Comparison of ENCODE assay signal across 8 cellular contexts in the genomic region with DNA sequence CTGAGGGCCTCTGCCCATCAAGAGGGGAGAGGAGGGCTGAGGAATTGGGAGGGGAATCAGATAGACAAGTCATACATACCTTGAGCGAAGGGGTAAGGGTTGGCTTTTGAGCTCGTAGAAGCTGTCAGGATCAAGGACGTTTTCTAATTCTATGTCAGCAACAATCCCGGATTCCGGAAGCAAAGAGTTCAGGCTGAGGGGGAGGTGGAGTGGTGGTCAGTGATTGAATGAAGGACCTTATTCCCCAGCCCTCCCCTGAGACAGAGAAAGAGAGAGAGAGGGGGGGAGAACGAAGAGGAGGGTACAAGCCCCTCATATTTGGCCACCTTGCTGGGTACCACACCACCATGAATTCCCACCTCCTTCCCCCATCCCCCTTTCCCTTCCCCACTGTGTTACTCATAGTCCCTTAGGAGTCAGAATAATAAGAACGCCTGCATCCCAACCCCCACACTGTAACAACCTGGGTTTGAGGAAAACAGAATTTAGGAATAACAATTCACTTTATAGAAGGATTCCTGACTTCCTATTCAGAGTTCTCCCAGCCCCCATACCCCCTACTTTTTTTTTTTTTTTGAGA. TPM values are rescaled to one million over a fixed set of nuclear protein-coding genes. Genes with fewer than 3 reads are reported as not detected.
DNase-seq lines count a peak whose midpoint lies in the region; ATAC-seq and TF ChIP-seq lines count a peak whose summit lies in the region.

No MANE protein-coding gene starts in this region.

- peaks cover 39% of the 10 kb centered on the region for H3K4me1 Mint-ChIP-seq in activated T-helper 1 cell treated with anti-CD3 and anti-CD28 coated beads, Interleukin-12 subunit alpha, Interleukin-12 subunit beta, Interleukin-2, Interleukin-4 antibody, amounts not matched to agents 30 ng/mL and 10 ng/mL and 1 ng/mL, durations not matched to agents 14 hours and 24 hours and 36 hours (ENCODE audit: low read depth)
- peaks cover 36% of the 10 kb centered on the region for H3K4me1 Mint-ChIP-seq in stimulated activated memory B cell treated with anti-CD40 and anti-IgM and Interleukin-4, amounts not matched to agents 10 μg/mL and 1 μg/mL and 100 μg/mL, for 72 hours

- no peaks in the 10 kb centered on the region for H3K27me3 Mint-ChIP-seq in activated T-helper 1 cell treated with anti-CD3 and anti-CD28 coated beads, Interleukin-12 subunit alpha, Interleukin-12 subunit beta, Interleukin-2, Interleukin-4 antibody, amounts not matched to agents 30 ng/mL and 10 ng/mL and 1 ng/mL, durations not matched to agents 14 hours and 24 hours and 36 hours (ENCODE audit: insufficient read depth)
- H3K27me3 Mint-ChIP-seq in stimulated activated memory B cell treated with anti-CD40 and anti-IgM and Interleukin-4, amounts not matched to agents 10 μg/mL and 1 μg/mL and 100 μg/mL, for 72 hours, result no peaks in the 10 kb centered on the region

- H3K4me1 ChIP-seq in iPS DF 6.9 (ENCODE audit: control insufficient read depth, insufficient read depth, low read length) (peaks cover 3% of the 10 kb centered on the region; the same call in 1 of the 2 replicates), SJCRH30 (no peaks in the 10 kb centered on the region)

- peak overlapping the region; percentile 95 for H3K27ac Mint-ChIP-seq in activated T-helper 1 cell treated with anti-CD3 and anti-CD28 coated beads, Interleukin-12 subunit alpha, Interleukin-12 subunit beta, Interleukin-2, Interleukin-4 antibody, amounts not matched to agents 30 ng/mL and 10 ng/mL and 1 ng/mL, durations not matched to agents 14 hours and 24 hours and 36 hours
- peak overlapping the region; percentile 75 for H3K27ac Mint-ChIP-seq in stimulated activated memory B cell treated with anti-CD40 and anti-IgM and Interleukin-4, amounts not matched to agents 10 μg/mL and 1 μg/mL and 100 μg/mL, for 72 hours

- H3K4me3 Mint-ChIP-seq in activated T-helper 1 cell treated with anti-CD3 and anti-CD28 coated beads, Interleukin-12 subunit alpha, Interleukin-12 subunit beta, Interleukin-2, Interleukin-4 antibody, amounts not matched to agents 30 ng/mL and 10 ng/mL and 1 ng/mL, durations not matched to agents 14 hours and 24 hours and 36 hours, result peak overlapping the region; percentile 96
- H3K4me3 Mint-ChIP-seq in stimulated activated memory B cell treated with anti-CD40 and anti-IgM and Interleukin-4, amounts not matched to agents 10 μg/mL and 1 μg/mL and 100 μg/mL, for 72 hours, result peak overlapping the region; percentile 31

- H3K4me3 ChIP-seq in HFF-Myc (replicated peaks; ENCODE audit: low read depth, low read length), result peak overlapping the region; percentile 71
- peak overlapping the region; percentile 17; the same call in 1 of the 2 replicates for H3K4me3 ChIP-seq in iPS DF 6.9 (ENCODE audit: low read length)
- no peak overlapping the region for H3K4me3 ChIP-seq in SJCRH30

- DNase-seq in HFF-Myc (ENCODE audit: extremely low read depth, low read depth) (no peak), iPS DF 6.9 (ENCODE audit: low read depth, low spot score) (no peak), C1 segment of cervical spinal cord (lab: John Stamatoyannopoulos, UW) (no peak), SKM-1 treated with dmso at 0.1 percent for 144 hours (lab: John Stamatoyannopoulos, UW; ENCODE audit: unreplicated experiment) (no peak), GM13977 (ENCODE audit: low spot score) (no peak), SJCRH30 (no peak)
- DNase-seq in activated T-helper 1 cell treated with anti-CD3 and anti-CD28 coated beads, Interleukin-12 subunit alpha, Interleukin-12 subunit beta, Interleukin-2, Interleukin-4 antibody, amounts not matched to agents 30 ng/mL and 10 ng/mL and 1 ng/mL, durations not matched to agents 14 hours and 24 hours and 36 hours (ENCODE audit: low spot score), result no peak

- H3K9me3 Mint-ChIP-seq in activated T-helper 1 cell treated with anti-CD3 and anti-CD28 coated beads, Interleukin-12 subunit alpha, Interleukin-12 subunit beta, Interleukin-2, Interleukin-4 antibody, amounts not matched to agents 30 ng/mL and 10 ng/mL and 1 ng/mL, durations not matched to agents 14 hours and 24 hours and 36 hours, result no peaks in the 10 kb centered on the region
- H3K9me3 Mint-ChIP-seq in stimulated activated memory B cell treated with anti-CD40 and anti-IgM and Interleukin-4, amounts not matched to agents 10 μg/mL and 1 μg/mL and 100 μg/mL, for 72 hours, result no peaks in the 10 kb centered on the region

- H3K27ac ChIP-seq in iPS DF 6.9 (ENCODE audit: low read length), result peak overlapping the region; percentile 66
- H3K27ac ChIP-seq in SJCRH30, result no peak overlapping the region

- in situ Hi-C loops in GM13977 (cut with MboI; ENCODE audit: low pct_unique_long_range_greater_than_20kb, low sequenced_read_pairs, unreplicated experiment), result no loop called here

- TF ChIP-seq CTCF in HFF-Myc (IDR thresholded peaks at IDR 0.05; ENCODE audit: low read depth, low read length, missing control alignments), result no peak
- TF ChIP-seq CTCF in GM13977 (IDR thresholded peaks at IDR 0.05; ENCODE audit: extremely low read depth, insufficient read depth, missing control alignments), result no peak

- ATAC-seq in stimulated activated memory B cell treated with anti-CD40 and anti-IgM and Interleukin-4, amounts not matched to agents 10 μg/mL and 1 μg/mL and 100 μg/mL, for 72 hours, result no peak

- intact Hi-C loops in activated T-helper 1 cell treated with anti-CD3 and anti-CD28 coated beads, Interleukin-12 subunit alpha, Interleukin-12 subunit beta, Interleukin-2, Interleukin-4 antibody, amounts not matched to agents 30 ng/mL and 10 ng/mL and 1 ng/mL, durations not matched to agents 14 hours and 24 hours and 36 hours (cut with micrococcal nuclease), result loop anchor here (5.0 kb wide), 1 partner anchor 82 kb away; the partner anchor contains the start of gene GPKOW

- H3K36me3 ChIP-seq in iPS DF 6.9 (ENCODE audit: control insufficient read depth, insufficient read depth, low read length), result peaks cover 17% of the 10 kb centered on the region
- no peaks in the 10 kb centered on the region for H3K36me3 ChIP-seq in SJCRH30

- WGBS in iPS DF 6.9 (ENCODE audit: insufficient coverage, insufficient read length), result no CpG with 5 or more reads among the region's 7 CpGs

- no peaks in the 10 kb centered on the region for H3K27me3 ChIP-seq in iPS DF 6.9 (ENCODE audit: control insufficient read depth, insufficient read depth, low read length)
- no peaks in the 10 kb centered on the region for H3K27me3 ChIP-seq in SJCRH30

- no peaks in the 10 kb centered on the region for H3K9me3 ChIP-seq in iPS DF 6.9 (ENCODE audit: control insufficient read depth, insufficient read depth, low read length)
- H3K9me3 ChIP-seq in SJCRH30 (replicated peaks), result no peaks in the 10 kb centered on the region

- peaks cover 22% of the 10 kb centered on the region for H3K36me3 Mint-ChIP-seq in activated T-helper 1 cell treated with anti-CD3 and anti-CD28 coated beads, Interleukin-12 subunit alpha, Interleukin-12 subunit beta, Interleukin-2, Interleukin-4 antibody, amounts not matched to agents 30 ng/mL and 10 ng/mL and 1 ng/mL, durations not matched to agents 14 hours and 24 hours and 36 hours (ENCODE audit: low read depth)
- peaks cover 18% of the 10 kb centered on the region for H3K36me3 Mint-ChIP-seq in stimulated activated memory B cell treated with anti-CD40 and anti-IgM and Interleukin-4, amounts not matched to agents 10 μg/mL and 1 μg/mL and 100 μg/mL, for 72 hours

RNA-seq across cellular contexts. Expression of gene TFE3, which starts 2.7 kb away (rescaled TPM):
- total RNA-seq in activated T-helper 1 cell treated with anti-CD3 and anti-CD28 coated beads, Interleukin-12 subunit alpha, Interleukin-12 subunit beta, Interleukin-2, Interleukin-4 antibody, amounts not matched to agents 30 ng/mL and 10 ng/mL and 1 ng/mL, durations not matched to agents 14 hours and 24 hours and 36 hours, result 34.4 and 37.0 TPM in 2 replicates
- 9.6 and 10.2 TPM in 2 replicates for total RNA-seq in SJCRH30 (2014; rRNA removed; shearing (Covaris generic))

RNA-seq across cellular contexts. Expression of gene CCDC120, which starts 18.3 kb away (rescaled TPM):
- 4.4 and 5.1 TPM in 2 replicates for total RNA-seq in activated T-helper 1 cell treated with anti-CD3 and anti-CD28 coated beads, Interleukin-12 subunit alpha, Interleukin-12 subunit beta, Interleukin-2, Interleukin-4 antibody, amounts not matched to agents 30 ng/mL and 10 ng/mL and 1 ng/mL, durations not matched to agents 14 hours and 24 hours and 36 hours
- total RNA-seq in SJCRH30 (2014; rRNA removed; shearing (Covaris generic)), result 2.0 and 2.5 TPM in 2 replicates

RNA-seq across cellular contexts. Expression of gene PRAF2, which starts 33.3 kb away (rescaled TPM):
- 14.9 and 15.4 TPM in 2 replicates for total RNA-seq in activated T-helper 1 cell treated with anti-CD3 and anti-CD28 coated beads, Interleukin-12 subunit alpha, Interleukin-12 subunit beta, Interleukin-2, Interleukin-4 antibody, amounts not matched to agents 30 ng/mL and 10 ng/mL and 1 ng/mL, durations not matched to agents 14 hours and 24 hours and 36 hours
- 4.7 and 5.0 TPM in 2 replicates for total RNA-seq in SJCRH30 (2014; rRNA removed; shearing (Covaris generic))

RNA-seq across cellular contexts. Expression of gene GRIPAP1, which starts 38.4 kb away (rescaled TPM):
- total RNA-seq in activated T-helper 1 cell treated with anti-CD3 and anti-CD28 coated beads, Interleukin-12 subunit alpha, Interleukin-12 subunit beta, Interleukin-2, Interleukin-4 antibody, amounts not matched to agents 30 ng/mL and 10 ng/mL and 1 ng/mL, durations not matched to agents 14 hours and 24 hours and 36 hours, result 85.8 and 89.2 TPM in 2 replicates
- total RNA-seq in SJCRH30 (2014; rRNA removed; shearing (Covaris generic)), result 16.2 and 19.4 TPM in 2 replicates

RNA-seq across cellular contexts. Expression of gene WDR45, which starts 39.2 kb away (rescaled TPM):
- total RNA-seq in activated T-helper 1 cell treated with anti-CD3 and anti-CD28 coated beads, Interleukin-12 subunit alpha, Interleukin-12 subunit beta, Interleukin-2, Interleukin-4 antibody, amounts not matched to agents 30 ng/mL and 10 ng/mL and 1 ng/mL, durations not matched to agents 14 hours and 24 hours and 36 hours, result 49.1 and 53.0 TPM in 2 replicates
- total RNA-seq in SJCRH30 (2014; rRNA removed; shearing (Covaris generic)), result 18.0 and 18.1 TPM in 2 replicates
